In the genomic region with DNA sequence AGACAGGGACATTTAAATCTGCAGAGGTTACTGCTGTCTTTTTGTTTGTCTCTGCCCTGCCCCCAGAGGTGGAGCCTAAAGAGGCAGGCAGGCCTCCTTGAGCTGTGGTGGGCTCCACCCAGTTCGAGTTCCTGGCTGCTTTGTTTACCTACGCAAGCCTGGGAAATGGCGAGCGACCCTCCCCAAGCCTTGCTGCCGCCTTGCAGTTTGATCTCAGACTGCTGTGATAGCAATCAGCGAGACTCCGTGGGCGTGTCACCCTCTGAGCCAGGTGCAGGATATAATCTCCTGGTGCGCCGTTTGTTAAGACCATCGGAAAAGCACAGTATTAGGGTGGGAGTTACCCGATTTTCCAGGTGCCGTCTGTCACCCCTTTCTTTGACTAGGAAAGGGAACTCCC, we compare ENCODE assay signal across 3 cellular contexts.
DNase-seq lines count a peak whose midpoint lies in the region; TF ChIP-seq lines count a peak whose summit lies in the region.
"Not testable (repeated sequence)": the region's sequence is repeated elsewhere in the genome, so short reads cannot be mapped to it uniquely, and the experiment has no call there.

No MANE protein-coding gene starts in this region.

- H3K27ac Mint-ChIP-seq in chondrocyte (ENCODE audit: unreplicated experiment): not testable (repeated sequence)

- H3K27ac ChIP-seq in spleen: not testable (repeated sequence)

- TF ChIP-seq POLR2A in spleen (IDR thresholded peaks at IDR 0.05): not testable (repeated sequence)

- not testable (repeated sequence) for H3K4me1 ChIP-seq in spleen

- not testable (repeated sequence) for TF ChIP-seq CTCF in chondrocyte (IDR thresholded peaks at IDR 0.05); spleen (IDR thresholded peaks at IDR 0.05 in 8 of 11, conservative IDR thresholded peaks at IDR 0.05 in 3 of 11)

- H3K4me3 Mint-ChIP-seq in chondrocyte (ENCODE audit: unreplicated experiment): not testable (repeated sequence)

- H3K27me3 ChIP-seq in spleen (replicated peaks in 1 of 7): not testable (repeated sequence)

- 90 to 97% (median 93%) methylated on average over 10 to 13 of the region's 13 CpGs for WGBS in spleen, 5 donors

- H3K36me3 ChIP-seq in spleen: not testable (repeated sequence)

- H3K27me3 Mint-ChIP-seq in chondrocyte (ENCODE audit: low read depth): not testable (repeated sequence)

- DNase-seq in chondrocyte (ENCODE audit: low spot score) (peak; percentile 62), posterior vena cava (ENCODE audit: low spot score) (peak; percentile 61), spleen (peak; percentile 67)

- peaks cover 0 to 21% (median 5%) of the 10 kb centered on the region in 8 donors for H3K9me3 ChIP-seq in spleen

- H3K9me3 Mint-ChIP-seq in chondrocyte (ENCODE audit: low read depth): peaks cover 21% of the 10 kb centered on the region

- H3K4me3 ChIP-seq in spleen: not testable (repeated sequence)

- not testable (repeated sequence) for H3K4me1 Mint-ChIP-seq in chondrocyte (ENCODE audit: low read depth)

- intact Hi-C loops in posterior vena cava (cut with DNase I); spleen (cut with DNase I; ENCODE audit: low total_unique reads): not testable (repeated sequence)

- H3K36me3 Mint-ChIP-seq in chondrocyte (ENCODE audit: low read depth): not testable (repeated sequence)
